ENCODE assay signal across 18 cellular contexts in genomic region chr2:59196511-59196910, GRCh38.
DNase-seq lines count a peak whose midpoint lies in the region; ATAC-seq and TF ChIP-seq lines count a peak whose summit lies in the region.
"Had no signal": no experiment of that assay in that cellular context is flagged by ENCODE, and none has a peak within 500 bp of the region (broad histone marks: within the 10 kb centered on the region; RNA-seq: fewer than 3 reads in every experiment).

No MANE protein-coding gene starts in this region.

- 0 to 6% methylated on average over 2 of the region's 2 CpGs for WGBS in GM23248 (ENCODE audit: low coverage in 1 of 2, low lambda C conversion rate in 2 of 2, missing lambda C conversion rate in 2 of 2), 2 experiments
- 0% methylated on average over 1 of the region's 2 CpGs for WGBS in mesenchymal stem cell
- WGBS in body of pancreas, 2 donors, result 40 to 46% methylated on average over 2 of the region's 2 CpGs

- H2BK12ac ChIP-seq in mesenchymal stem cell (ENCODE audit: low read length in 2 of 2), result no peak overlapping the region

- H3K4me3 ChIP-seq in GM23248 (no peak overlapping the region), mesenchymal stem cell (ENCODE audit: insufficient read depth in 1 of 2, low read depth in 1 of 2, low read length in 2 of 2) (no peak overlapping the region), body of pancreas (no peak overlapping the region)
- H3K4me3 ChIP-seq: GM23338, SJCRH30 had no signal

- no peaks in the 10 kb centered on the region for H3K79me1 ChIP-seq in mesenchymal stem cell (replicated peaks; ENCODE audit: low read length, poor library complexity, severe bottlenecking)

- H3K79me2 ChIP-seq in GM23248 (ENCODE audit: insufficient read depth), result no peaks in the 10 kb centered on the region

- TF ChIP-seq POLR2A in body of pancreas (IDR thresholded peaks at IDR 0.05), result no peak

- H3K18ac ChIP-seq in mesenchymal stem cell (ENCODE audit: low read depth in 1 of 2, low read length in 2 of 2), result no peak overlapping the region

- in situ Hi-C loops in GM23248 (cut with MboI), result no loop called here

- H2BK5ac ChIP-seq in mesenchymal stem cell (ENCODE audit: low read depth, low read length, poor library complexity, severe bottlenecking), result no peak overlapping the region

- H3K4me2 ChIP-seq in GM23248 (ENCODE audit: unreplicated experiment) (no peak overlapping the region), mesenchymal stem cell (ENCODE audit: low read length, poor library complexity, severe bottlenecking) (no peak overlapping the region)
- H3K4me2 ChIP-seq: GM23338 had no signal

- TF ChIP-seq CTCF in body of pancreas (IDR thresholded peaks at IDR 0.05), result no peak

- H3K27me3 ChIP-seq in GM23248 (replicated peaks; ENCODE audit: insufficient read depth) (no peaks in the 10 kb centered on the region), mesenchymal stem cell (ENCODE audit: control insufficient read depth in 1 of 2, insufficient read depth in 1 of 2, low read length in 2 of 2) (no peaks in the 10 kb centered on the region), body of pancreas (no peaks in the 10 kb centered on the region)
- H3K27me3 ChIP-seq: SJCRH30 had no signal

- H3K4me1 ChIP-seq in GM23248 (ENCODE audit: insufficient read depth), result 0 out of 2 replicates have a peak, but pooled peaks cover 3% of the 10 kb centered on the region
- peaks cover 3% of the 10 kb centered on the region for H3K4me1 ChIP-seq in mesenchymal stem cell (ENCODE audit: control insufficient read depth, insufficient read depth, low read depth, low read length)
- H3K4me1 ChIP-seq in body of pancreas, result no peaks in the 10 kb centered on the region
- H3K4me1 ChIP-seq: SJCRH30 had no signal

- ATAC-seq in body of pancreas, result no peak
- ATAC-seq: GM23338, PC-3 had no signal

- H4K20me1 ChIP-seq in GM23248 (ENCODE audit: insufficient read depth), result no peaks in the 10 kb centered on the region

- H2AFZ ChIP-seq in GM23248 (no peak overlapping the region), mesenchymal stem cell (ENCODE audit: low read depth, low read length) (no peak overlapping the region)
- H2AFZ ChIP-seq: GM23338 had no signal

- no peaks in the 10 kb centered on the region for H3K9me2 ChIP-seq in GM23248 (ENCODE audit: insufficient read depth)

- H3K4ac ChIP-seq in mesenchymal stem cell (ENCODE audit: low read depth in 1 of 2, low read length in 2 of 2), result no peak overlapping the region

- H3K27ac ChIP-seq in GM23248 (no peak overlapping the region), mesenchymal stem cell (ENCODE audit: low read length, poor library complexity, severe bottlenecking) (no peak overlapping the region), body of pancreas (no peak overlapping the region)
- H3K27ac ChIP-seq: SJCRH30 had no signal

- H4K91ac ChIP-seq in mesenchymal stem cell (ENCODE audit: low read length), result no peak overlapping the region

- H4K8ac ChIP-seq in mesenchymal stem cell (ENCODE audit: low read length), result no peak overlapping the region

- H3K9me3 ChIP-seq in GM23248 (ENCODE audit: low read depth) (no peaks in the 10 kb centered on the region), mesenchymal stem cell (ENCODE audit: control insufficient read depth, low read length) (no peaks in the 10 kb centered on the region), body of pancreas (peaks cover 0 to 5% (median 0%) of the 10 kb centered on the region in 3 donors)
- H3K9me3 ChIP-seq: SJCRH30 had no signal

- no peak overlapping the region for H3K23ac ChIP-seq in mesenchymal stem cell (ENCODE audit: low read length in 2 of 2)

- DNase-seq in GM23248 (peak; percentile 3), astrocyte of the hippocampus (ENCODE audit: low read depth, low spot score) (peak; percentile 17), fibroblast of gingiva (ENCODE audit: low read depth) (peak; percentile 51), mesenchymal stem cell (peak; percentile 78), NCI-H1417 (lab: John Stamatoyannopoulos, UW) (no peak), HK-2 (ENCODE audit: unreplicated experiment) (no peak), body of pancreas (no peak)
- DNase-seq in effector CD4-positive, alpha-beta T cell, result no peak
- DNase-seq: ACHN, AML-193, DMS153, NCI-H1436 treated with DMSO at 0.1 percent for 48 hours, NCI-H2081, NCI-H510A, NCI-H774, PC-3, SJCRH30 had no signal

- H2AK5ac ChIP-seq in mesenchymal stem cell (ENCODE audit: low read length, severe bottlenecking), result no peak overlapping the region

- H3K36me3 ChIP-seq in GM23248 (ENCODE audit: low read depth) (no peaks in the 10 kb centered on the region), mesenchymal stem cell (ENCODE audit: control insufficient read depth in 1 of 2, insufficient read depth in 2 of 2, low read depth in 1 of 2, low read length in 2 of 2) (no peaks in the 10 kb centered on the region), body of pancreas (replicated peaks in 1 of 2; ENCODE audit: insufficient read depth in 1 of 2, low read depth in 2 of 2) (no peaks in the 10 kb centered on the region)
- H3K36me3 ChIP-seq: SJCRH30 had no signal

- H3K14ac ChIP-seq in mesenchymal stem cell (ENCODE audit: low read length in 2 of 2), result no peak overlapping the region

- no peak overlapping the region for H2BK120ac ChIP-seq in mesenchymal stem cell (ENCODE audit: low read depth, low read length)

- intact Hi-C loops in body of pancreas (cut with DNase I), result no loop called here

- H3K9ac ChIP-seq in GM23248, result no peak overlapping the region
- no peak overlapping the region for H3K9ac ChIP-seq in mesenchymal stem cell (ENCODE audit: low read length)

- H2BK15ac ChIP-seq in mesenchymal stem cell (ENCODE audit: low read depth, poor library complexity, severe bottlenecking), result no peak overlapping the region

- H3F3A ChIP-seq in GM23248 (ENCODE audit: insufficient read depth), result no peaks in the 10 kb centered on the region

Comparison
In these comparisons a context has a peak if more than half of its experiments do, and no peak if none do; other contexts are left out.
1. DNase-seq: peak in GM23248 (single experiment), astrocyte of the hippocampus (single experiment), fibroblast of gingiva (single experiment) and mesenchymal stem cell (single experiment); none in NCI-H1417 (0 of 3), effector CD4-positive, alpha-beta T cell (single experiment), HK-2 (single experiment) and body of pancreas (0 of 4).